Comparison of ENCODE assay signal across 1 cellular context in genomic region chr4:53592686-53593641, GRCh38.
TF ChIP-seq lines count a peak whose summit lies in the region.

No MANE protein-coding gene starts in this region.

TF ChIP-seq in GM23338, 12 proteins besides CTCF, POLR2A, EP300 and RAD21 (continued from another document):
- TF ChIP-seq REST (IDR thresholded peaks at IDR 0.05; ENCODE audit: unreplicated experiment): no peak
- TF ChIP-seq ZNF462 (CRISPR knock-in tag; IDR thresholded peaks at IDR 0.05): no peak
- no peak for TF ChIP-seq POLR2AphosphoS5 (IDR thresholded peaks at IDR 0.05; ENCODE audit: low read depth)
- TF ChIP-seq JUNB (IDR thresholded peaks at IDR 0.05; ENCODE audit: unreplicated experiment): no peak
